Comparison of ENCODE assay signal across 8 cellular contexts in the genomic region with DNA sequence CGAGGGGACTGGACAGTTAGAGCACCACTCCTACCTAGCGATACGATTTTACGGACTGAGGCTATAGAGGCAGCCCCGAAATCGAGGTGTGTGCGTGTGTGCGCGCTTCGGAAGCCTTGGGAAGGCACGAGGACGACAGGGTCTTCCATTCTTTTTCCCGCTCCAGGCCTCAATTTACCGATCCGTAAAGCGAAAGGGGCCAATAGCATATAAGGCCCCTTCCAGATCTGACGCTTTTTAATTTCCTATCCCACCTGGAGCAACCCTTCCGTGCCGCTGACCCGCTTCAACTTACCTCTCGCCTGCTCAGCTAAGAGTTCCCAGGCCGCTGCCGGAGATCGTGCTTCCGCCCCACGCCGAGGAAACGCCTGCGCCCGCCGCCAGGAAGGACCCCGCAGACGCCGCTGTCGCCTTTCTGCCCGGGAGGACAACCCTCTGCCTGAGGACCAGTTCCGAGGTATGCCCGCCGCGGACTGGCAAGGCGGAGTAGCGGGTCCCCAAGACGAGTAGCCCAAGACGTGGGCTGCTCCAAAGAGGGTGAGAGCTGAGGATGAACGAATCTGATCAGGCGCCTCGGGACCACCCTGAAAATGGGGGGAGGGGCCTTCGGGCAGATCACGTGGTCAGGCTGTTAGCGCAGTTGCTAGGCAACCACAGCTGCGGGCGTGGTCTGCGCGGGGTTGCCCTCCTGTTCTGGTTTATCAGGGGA. TPM values are rescaled to one million over a fixed set of nuclear protein-coding genes. Genes with fewer than 3 reads are reported as not detected.
DNase-seq lines count a peak whose midpoint lies in the region; ATAC-seq and TF ChIP-seq lines count a peak whose summit lies in the region.

A gene (minus strand): TSS at position 372 of the 709 bp plus-strand sequence. CDS start 4,924 bp downstream, outside the sequence.

- no peak for TF ChIP-seq CTCF in Calu3 (IDR thresholded peaks at IDR 0.05; ENCODE audit: unreplicated experiment)

- H3K27ac Mint-ChIP-seq in Calu3 (ENCODE audit: unreplicated experiment): peak within 1 kb of the TSS; percentile 99
- peak within 1 kb of the TSS; percentile 100 for H3K27ac Mint-ChIP-seq in activated T-cell treated with anti-CD3 and anti-CD28 coated beads, Interleukin-2, amount 50 U/mL, for 24 hours

- H3K36me3 Mint-ChIP-seq in Calu3 (ENCODE audit: insufficient read depth, unreplicated experiment): peaks cover 30% of the 10 kb centered on the region
- peaks cover 38% of the 10 kb centered on the region for H3K36me3 Mint-ChIP-seq in activated T-cell treated with anti-CD3 and anti-CD28 coated beads, Interleukin-2, amount 50 U/mL, for 24 hours (ENCODE audit: low read depth)

- intact Hi-C loops in Calu3 (cut with micrococcal nuclease; ENCODE audit: unreplicated experiment): no loop called here

- DNase-seq in Calu3: peak; percentile 97
- DNase-seq in KG1 (lab: John Stamatoyannopoulos, UW): peak; percentile 95
- DNase-seq in activated T-cell treated with anti-CD3 and anti-CD28 coated beads, Interleukin-2, amount 50 U/mL, for 24 hours: peak; percentile 98
- DNase-seq in stimulated activated CD8-positive, alpha-beta memory T cell treated with anti-CD3 and anti-CD28 coated beads, Interleukin-7, amount 100 ng/mL, for 1 hour (ENCODE audit: low read depth in 2 of 2): peak; percentile 85 to 87

- H3K9me3 Mint-ChIP-seq in Calu3 (ENCODE audit: low read depth, unreplicated experiment): no peaks in the 10 kb centered on the region
- no peaks in the 10 kb centered on the region for H3K9me3 Mint-ChIP-seq in activated T-cell treated with anti-CD3 and anti-CD28 coated beads, Interleukin-2, amount 50 U/mL, for 24 hours

- H3K4me3 Mint-ChIP-seq in Calu3 (ENCODE audit: low read depth, unreplicated experiment): peak within 1 kb of the TSS; percentile 84
- H3K4me3 Mint-ChIP-seq in activated T-cell treated with anti-CD3 and anti-CD28 coated beads, Interleukin-2, amount 50 U/mL, for 24 hours: peak within 1 kb of the TSS; percentile 91

- H3K9me3 ChIP-seq in esophagus (ENCODE audit: control insufficient read depth in 2 of 2, insufficient read depth in 1 of 2, low read depth in 1 of 2, low read length in 1 of 2) (no peaks in the 10 kb centered on the region), mucosa of stomach (ENCODE audit: control insufficient read depth, low read length) (no peaks in the 10 kb centered on the region)

- peak; percentile 75 for ATAC-seq in GM21576 (IDR thresholded peaks at IDR 0.05; ENCODE audit: unreplicated experiment)

- BruUV-seq in Calu3 (replicated peaks; lab: Mats Ljungman, UMichigan): TSS peak; percentile 32

- peaks cover 19% of the 10 kb centered on the region for H3K4me1 Mint-ChIP-seq in Calu3 (ENCODE audit: low read depth, unreplicated experiment)
- peaks cover 33% of the 10 kb centered on the region for H3K4me1 Mint-ChIP-seq in activated T-cell treated with anti-CD3 and anti-CD28 coated beads, Interleukin-2, amount 50 U/mL, for 24 hours (ENCODE audit: low read depth)

- no peaks in the 10 kb centered on the region for H3K27me3 Mint-ChIP-seq in Calu3 (ENCODE audit: unreplicated experiment)
- H3K27me3 Mint-ChIP-seq in activated T-cell treated with anti-CD3 and anti-CD28 coated beads, Interleukin-2, amount 50 U/mL, for 24 hours: no peaks in the 10 kb centered on the region

- H3K4me3 ChIP-seq in esophagus (ENCODE audit: low read depth in 1 of 2, low read length in 2 of 2) (peak within 1 kb of the TSS; percentile 66 to 83), mucosa of stomach (ENCODE audit: low read length) (peak within 1 kb of the TSS; percentile 48)

- CTCF ChIA-PET in Calu3 (lab: Charles Lee): interaction anchor here (0.6 to 2.7 kb wide), 8 partner anchors 11 to 305 kb away, joined by 3 to 17 read pairs (median 4); a partner anchor contains a TSS

- H3K27ac ChIP-seq in esophagus (ENCODE audit: low read depth in 2 of 2, low read length in 1 of 2): peak within 1 kb of the TSS; percentile 91 to 94

- peaks cover 0 to 3% of the 10 kb centered on the region in 2 donors for H3K4me1 ChIP-seq in esophagus (ENCODE audit: control insufficient read depth in 2 of 2, insufficient read depth in 2 of 2, low read length in 1 of 2)
- H3K4me1 ChIP-seq in mucosa of stomach (ENCODE audit: control insufficient read depth, insufficient read depth, low read length): peaks cover 15% of the 10 kb centered on the region

- WGBS in esophagus, 2 donors: 0% methylated on average over 54 of the region's 54 CpGs

- H3K27me3 ChIP-seq in esophagus (ENCODE audit: control insufficient read depth in 1 of 2, insufficient read depth in 2 of 2, low read length in 2 of 2): no peaks in the 10 kb centered on the region
- no peaks in the 10 kb centered on the region for H3K27me3 ChIP-seq in mucosa of stomach (ENCODE audit: control insufficient read depth, insufficient read depth, low read length)

- peak within 1 kb of the TSS; percentile 77 for H3K9ac ChIP-seq in mucosa of stomach (ENCODE audit: low read length)

- H3K36me3 ChIP-seq in esophagus (ENCODE audit: control insufficient read depth in 2 of 2, insufficient read depth in 2 of 2, low read length in 1 of 2) (no peaks in the 10 kb centered on the region), mucosa of stomach (ENCODE audit: control insufficient read depth, insufficient read depth, low read length) (no peaks in the 10 kb centered on the region)

TF ChIP-seq in PFSK-1, 5 proteins besides CTCF, POLR2A, EP300 and RAD21:
- TF ChIP-seq, protein P1, sequence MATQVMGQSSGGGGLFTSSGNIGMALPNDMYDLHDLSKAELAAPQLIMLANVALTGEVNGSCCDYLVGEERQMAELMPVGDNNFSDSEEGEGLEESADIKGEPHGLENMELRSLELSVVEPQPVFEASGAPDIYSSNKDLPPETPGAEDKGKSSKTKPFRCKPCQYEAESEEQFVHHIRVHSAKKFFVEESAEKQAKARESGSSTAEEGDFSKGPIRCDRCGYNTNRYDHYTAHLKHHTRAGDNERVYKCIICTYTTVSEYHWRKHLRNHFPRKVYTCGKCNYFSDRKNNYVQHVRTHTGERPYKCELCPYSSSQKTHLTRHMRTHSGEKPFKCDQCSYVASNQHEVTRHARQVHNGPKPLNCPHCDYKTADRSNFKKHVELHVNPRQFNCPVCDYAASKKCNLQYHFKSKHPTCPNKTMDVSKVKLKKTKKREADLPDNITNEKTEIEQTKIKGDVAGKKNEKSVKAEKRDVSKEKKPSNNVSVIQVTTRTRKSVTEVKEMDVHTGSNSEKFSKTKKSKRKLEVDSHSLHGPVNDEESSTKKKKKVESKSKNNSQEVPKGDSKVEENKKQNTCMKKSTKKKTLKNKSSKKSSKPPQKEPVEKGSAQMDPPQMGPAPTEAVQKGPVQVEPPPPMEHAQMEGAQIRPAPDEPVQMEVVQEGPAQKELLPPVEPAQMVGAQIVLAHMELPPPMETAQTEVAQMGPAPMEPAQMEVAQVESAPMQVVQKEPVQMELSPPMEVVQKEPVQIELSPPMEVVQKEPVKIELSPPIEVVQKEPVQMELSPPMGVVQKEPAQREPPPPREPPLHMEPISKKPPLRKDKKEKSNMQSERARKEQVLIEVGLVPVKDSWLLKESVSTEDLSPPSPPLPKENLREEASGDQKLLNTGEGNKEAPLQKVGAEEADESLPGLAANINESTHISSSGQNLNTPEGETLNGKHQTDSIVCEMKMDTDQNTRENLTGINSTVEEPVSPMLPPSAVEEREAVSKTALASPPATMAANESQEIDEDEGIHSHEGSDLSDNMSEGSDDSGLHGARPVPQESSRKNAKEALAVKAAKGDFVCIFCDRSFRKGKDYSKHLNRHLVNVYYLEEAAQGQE (IDR thresholded peaks at IDR 0.05; ENCODE audit: insufficient read depth in 1 of 2, low read depth in 2 of 2, low read length in 2 of 2): peak in 1 of 2 experiments; percentile 57; a peak in 1 of 4 replicates
- TF ChIP-seq TAF1 (IDR thresholded peaks at IDR 0.05; ENCODE audit: borderline replicate concordance, insufficient read depth, low read length) (peak; percentile 83; the same call in 1 of the 2 replicates), SIN3A (IDR thresholded peaks at IDR 0.05; ENCODE audit: borderline replicate concordance, insufficient read depth, low read length) (peak; percentile 81), POLR2AphosphoS5 (IDR thresholded peaks at IDR 0.05; ENCODE audit: low read depth, low read length) (peak; percentile 94), FOXP2 (optimal IDR thresholded peaks at IDR 0.05; ENCODE audit: borderline replicate concordance, extremely low read depth, extremely low read length, insufficient read depth) (peak; percentile 94)

RNA-seq across cellular contexts. Expression of the gene that starts here (rescaled TPM):
- 197 and 202 TPM in 2 replicates for total RNA-seq in Calu3 (2022)
- 124 TPM for polyA plus RNA-seq in PFSK-1 (2012; ENCODE audit: insufficient read length, low read depth)
- 10 to 100 TPM; 15.8 to 38.4 TPM for polyA plus RNA-seq in esophagus

Comparison
In these comparisons a context has a peak if more than half of its experiments do, and no peak if none do; other contexts are left out.
1. Peak in every context shown above with its lines: DNase-seq, ATAC-seq, H3K4me3 ChIP-seq and H3K27ac ChIP-seq.